ENCODE assay signal across 8 cellular contexts in the genomic region with DNA sequence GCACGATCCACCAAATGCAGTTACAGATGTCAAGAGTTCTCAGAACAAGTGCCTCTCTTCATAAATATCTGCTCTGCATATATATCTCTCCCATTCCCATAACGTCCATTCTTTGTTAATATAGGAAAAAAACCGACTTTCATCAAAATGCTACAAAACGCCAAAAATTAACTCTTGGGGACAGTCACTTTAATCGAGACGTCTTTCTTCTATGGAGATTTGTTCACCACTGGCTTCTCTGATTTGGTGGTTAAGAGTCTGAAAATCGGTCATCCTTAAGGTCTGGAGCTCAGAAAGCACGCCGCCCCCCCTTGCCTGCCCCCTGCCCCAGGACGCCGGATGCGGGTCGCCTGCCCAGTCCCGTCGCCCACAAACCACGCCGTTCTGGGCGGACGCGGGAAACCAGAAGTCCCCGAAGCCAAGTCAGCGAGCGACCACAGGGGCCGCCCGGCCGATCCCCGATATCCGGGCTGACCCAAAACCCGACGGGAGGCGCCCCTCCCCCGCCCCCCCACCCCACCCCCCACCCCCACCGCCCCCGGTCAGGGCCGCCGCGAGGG.
DNase-seq lines count a peak whose midpoint lies in the region; ATAC-seq and TF ChIP-seq lines count a peak whose summit lies in the region.

No MANE protein-coding gene starts in this region.

- no peak overlapping the region for H3K9ac ChIP-seq in colonic mucosa (ENCODE audit: low read depth in 2 of 2, low read length in 2 of 2)

- H3K36me3 Mint-ChIP-seq in naive B cell = peaks cover 0 to 17% of the 10 kb centered on the region in 2 donors

- intact Hi-C loops in left ventricle myocardium inferior (cut with micrococcal nuclease) = no loop called here
- intact Hi-C loops in Right ventricle myocardium superior (cut with DNase I) = no loop called here
- intact Hi-C loops in colonic mucosa (cut with DNase I) = no loop called here
- intact Hi-C loops in aorta (cut with DNase I) = loop anchor here in 1 of 2 donors (10.0 kb wide), 1 partner anchor 425 kb away; no protein-coding TSS in a partner anchor

- peaks cover 0 to 23% (median 5%) of the 10 kb centered on the region in 7 donors for H3K9me3 Mint-ChIP-seq in naive B cell

- H3K4me3 Mint-ChIP-seq in naive B cell = peak overlapping the region in 5 of 8 donors; percentile 5 to 72 (median 53)

- no peak for ATAC-seq in Right ventricle myocardium superior (ENCODE audit: poor library complexity)
- no peak for ATAC-seq in naive B cell (ENCODE audit: low read depth in 2 of 2)
- ATAC-seq in aorta (ENCODE audit: low FRiP score) = no peak

- 4 to 5% methylated on average over 28 to 37 of the region's 37 CpGs for WGBS in aorta, 2 donors
- WGBS in tibial nerve, 2 donors = 3 to 4% methylated on average over 23 to 25 of the region's 37 CpGs

- peaks cover 0 to 4% (median 0%) of the 10 kb centered on the region in 3 donors for H3K4me1 Mint-ChIP-seq in naive B cell

- no peak overlapping the region for H3K27ac ChIP-seq in left ventricle myocardium inferior (replicated peaks)
- no peak overlapping the region for H3K27ac ChIP-seq in colonic mucosa
- H3K27ac ChIP-seq in aorta (ENCODE audit: low read depth in 1 of 2, low read length in 2 of 2) = no peak overlapping the region
- H3K27ac ChIP-seq in tibial nerve = no peak overlapping the region

- H3K36me3 ChIP-seq in left ventricle myocardium inferior (no peaks in the 10 kb centered on the region), colonic mucosa (no peaks in the 10 kb centered on the region), aorta (ENCODE audit: control insufficient read depth in 1 of 2, insufficient read depth in 2 of 2, low read length in 1 of 2) (no peaks in the 10 kb centered on the region), tibial nerve (no peaks in the 10 kb centered on the region)

- TF ChIP-seq CTCF in left ventricle myocardium inferior (IDR thresholded peaks at IDR 0.05; ENCODE audit: borderline replicate concordance) (no peak), colonic mucosa (IDR thresholded peaks at IDR 0.05) (no peak), tibial nerve (IDR thresholded peaks at IDR 0.05) (no peak)

- peaks cover 50 to 67% (median 62%) of the 10 kb centered on the region in 3 donors for H3K27me3 Mint-ChIP-seq in naive B cell

- H3K4me3 ChIP-seq in left ventricle myocardium inferior = peak overlapping the region; percentile 63
- H3K4me3 ChIP-seq in colonic mucosa = peak overlapping the region; percentile 55
- peak overlapping the region; percentile 89 for H3K4me3 ChIP-seq in aorta (ENCODE audit: low read length in 2 of 2)
- H3K4me3 ChIP-seq in tibial nerve = peak overlapping the region in 2 of 4 donors; percentile 26 to 63

- TF ChIP-seq POLR2A in tibial nerve (IDR thresholded peaks at IDR 0.05) = no peak

- H3K27me3 ChIP-seq in left ventricle myocardium inferior (ENCODE audit: low read depth) = peaks cover 94% of the 10 kb centered on the region
- no peaks in the 10 kb centered on the region for H3K27me3 ChIP-seq in colonic mucosa
- no peaks in the 10 kb centered on the region for H3K27me3 ChIP-seq in aorta (ENCODE audit: control insufficient read depth in 1 of 2, insufficient read depth in 2 of 2, low read length in 1 of 2)
- peaks cover 0 to 46% of the 10 kb centered on the region in 2 donors for H3K27me3 ChIP-seq in tibial nerve

- H3K27ac Mint-ChIP-seq in naive B cell = no peak overlapping the region

- H3K4me1 ChIP-seq in left ventricle myocardium inferior (peaks cover 24% of the 10 kb centered on the region), colonic mucosa (no peaks in the 10 kb centered on the region), aorta (ENCODE audit: control insufficient read depth in 1 of 2, insufficient read depth in 2 of 2, low read length in 2 of 2) (no peaks in the 10 kb centered on the region), tibial nerve (peaks cover 0 to 25% (median 0%) of the 10 kb centered on the region in 4 donors)

- no peak for TF ChIP-seq EP300 in tibial nerve (IDR thresholded peaks at IDR 0.05)

- H3K9me3 ChIP-seq in left ventricle myocardium inferior (replicated peaks) = no peaks in the 10 kb centered on the region
- H3K9me3 ChIP-seq in colonic mucosa = no peaks in the 10 kb centered on the region
- H3K9me3 ChIP-seq in aorta (ENCODE audit: control insufficient read depth, low read length) = no peaks in the 10 kb centered on the region
- no peaks in the 10 kb centered on the region for H3K9me3 ChIP-seq in tibial nerve

- no peak for DNase-seq in left ventricle myocardium inferior
- no peak for DNase-seq in Right ventricle myocardium superior
- DNase-seq in colonic mucosa = no peak
- no peak for DNase-seq in naive B cell
- DNase-seq in aorta = no peak
- no peak for DNase-seq in RKO (ENCODE audit: low spot score)
- no peak for DNase-seq in EL
- no peak for DNase-seq in tibial nerve (ENCODE audit: low spot score in 2 of 2)
